Comparison of ENCODE assay signal across 1 cellular context in the genomic region with DNA sequence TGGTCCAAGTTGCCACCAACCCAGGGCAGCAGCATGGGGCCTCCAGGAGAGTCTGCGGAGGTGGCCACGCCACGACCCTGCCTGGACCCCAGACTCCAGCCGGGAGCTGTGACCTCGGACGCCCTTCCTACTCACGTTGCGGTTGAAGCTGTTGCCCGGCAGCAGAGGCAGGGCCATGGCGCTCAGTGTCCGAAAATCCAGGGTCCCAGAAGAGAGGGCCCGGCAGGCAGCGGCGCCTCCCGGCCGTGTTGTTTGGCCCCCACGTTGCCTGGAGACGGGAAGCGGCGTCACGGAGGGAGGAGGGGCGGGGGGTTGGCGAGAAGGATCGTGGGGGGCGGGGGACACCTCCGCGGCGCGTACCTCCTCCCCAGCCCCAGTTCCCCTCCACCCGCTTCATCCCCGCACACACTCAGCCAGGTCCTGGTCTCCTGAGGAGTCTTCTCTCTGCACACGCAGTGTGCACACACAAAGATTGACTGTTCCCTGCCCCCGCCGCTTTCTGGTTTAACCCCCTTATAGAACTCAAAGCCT.
TF ChIP-seq lines count a peak whose summit lies in the region.

A gene with protein sequence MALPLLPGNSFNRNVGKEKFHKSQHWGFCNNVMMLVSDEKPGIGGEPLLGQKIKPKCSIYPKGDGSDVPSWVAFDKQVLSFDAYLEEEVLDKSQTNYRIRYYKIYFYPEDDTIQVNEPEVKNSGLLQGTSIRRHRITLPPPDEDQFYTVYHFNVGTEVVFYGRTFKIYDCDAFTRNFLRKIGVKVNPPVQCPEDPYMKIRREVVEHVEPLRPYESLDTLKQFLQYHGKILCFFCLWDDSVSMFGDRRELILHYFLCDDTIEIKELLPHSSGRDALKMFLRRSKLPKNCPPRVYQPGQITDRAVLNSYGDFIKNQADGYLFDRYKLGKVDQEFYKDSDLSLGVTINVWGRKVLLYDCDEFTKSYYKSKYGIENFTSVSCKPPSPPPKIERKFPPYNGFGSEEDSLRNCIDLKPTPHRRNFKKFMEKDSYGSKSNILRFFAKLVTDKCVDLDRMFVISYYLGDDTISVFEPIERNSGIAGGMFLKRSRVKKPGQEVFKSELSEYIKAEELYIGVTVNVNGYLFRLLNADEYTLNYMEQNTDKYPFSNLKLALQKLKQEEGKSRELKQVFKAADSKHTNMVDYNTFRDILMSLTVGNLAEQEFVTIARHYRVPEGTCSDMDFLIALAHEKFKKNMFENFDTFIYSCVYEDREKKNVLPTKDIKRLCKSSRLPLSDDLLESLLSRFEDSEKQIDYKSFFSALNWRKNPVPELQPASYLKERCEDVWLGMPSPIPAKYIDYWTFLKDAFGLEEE (minus strand): TSS at position 261 of the 531 bp plus-strand sequence. CDS start 84 bp downstream, at position 177.

TF ChIP-seq in GM23338, 12 proteins besides CTCF, POLR2A, EP300 and RAD21 (continued from another document):
- TF ChIP-seq, protein P1, sequence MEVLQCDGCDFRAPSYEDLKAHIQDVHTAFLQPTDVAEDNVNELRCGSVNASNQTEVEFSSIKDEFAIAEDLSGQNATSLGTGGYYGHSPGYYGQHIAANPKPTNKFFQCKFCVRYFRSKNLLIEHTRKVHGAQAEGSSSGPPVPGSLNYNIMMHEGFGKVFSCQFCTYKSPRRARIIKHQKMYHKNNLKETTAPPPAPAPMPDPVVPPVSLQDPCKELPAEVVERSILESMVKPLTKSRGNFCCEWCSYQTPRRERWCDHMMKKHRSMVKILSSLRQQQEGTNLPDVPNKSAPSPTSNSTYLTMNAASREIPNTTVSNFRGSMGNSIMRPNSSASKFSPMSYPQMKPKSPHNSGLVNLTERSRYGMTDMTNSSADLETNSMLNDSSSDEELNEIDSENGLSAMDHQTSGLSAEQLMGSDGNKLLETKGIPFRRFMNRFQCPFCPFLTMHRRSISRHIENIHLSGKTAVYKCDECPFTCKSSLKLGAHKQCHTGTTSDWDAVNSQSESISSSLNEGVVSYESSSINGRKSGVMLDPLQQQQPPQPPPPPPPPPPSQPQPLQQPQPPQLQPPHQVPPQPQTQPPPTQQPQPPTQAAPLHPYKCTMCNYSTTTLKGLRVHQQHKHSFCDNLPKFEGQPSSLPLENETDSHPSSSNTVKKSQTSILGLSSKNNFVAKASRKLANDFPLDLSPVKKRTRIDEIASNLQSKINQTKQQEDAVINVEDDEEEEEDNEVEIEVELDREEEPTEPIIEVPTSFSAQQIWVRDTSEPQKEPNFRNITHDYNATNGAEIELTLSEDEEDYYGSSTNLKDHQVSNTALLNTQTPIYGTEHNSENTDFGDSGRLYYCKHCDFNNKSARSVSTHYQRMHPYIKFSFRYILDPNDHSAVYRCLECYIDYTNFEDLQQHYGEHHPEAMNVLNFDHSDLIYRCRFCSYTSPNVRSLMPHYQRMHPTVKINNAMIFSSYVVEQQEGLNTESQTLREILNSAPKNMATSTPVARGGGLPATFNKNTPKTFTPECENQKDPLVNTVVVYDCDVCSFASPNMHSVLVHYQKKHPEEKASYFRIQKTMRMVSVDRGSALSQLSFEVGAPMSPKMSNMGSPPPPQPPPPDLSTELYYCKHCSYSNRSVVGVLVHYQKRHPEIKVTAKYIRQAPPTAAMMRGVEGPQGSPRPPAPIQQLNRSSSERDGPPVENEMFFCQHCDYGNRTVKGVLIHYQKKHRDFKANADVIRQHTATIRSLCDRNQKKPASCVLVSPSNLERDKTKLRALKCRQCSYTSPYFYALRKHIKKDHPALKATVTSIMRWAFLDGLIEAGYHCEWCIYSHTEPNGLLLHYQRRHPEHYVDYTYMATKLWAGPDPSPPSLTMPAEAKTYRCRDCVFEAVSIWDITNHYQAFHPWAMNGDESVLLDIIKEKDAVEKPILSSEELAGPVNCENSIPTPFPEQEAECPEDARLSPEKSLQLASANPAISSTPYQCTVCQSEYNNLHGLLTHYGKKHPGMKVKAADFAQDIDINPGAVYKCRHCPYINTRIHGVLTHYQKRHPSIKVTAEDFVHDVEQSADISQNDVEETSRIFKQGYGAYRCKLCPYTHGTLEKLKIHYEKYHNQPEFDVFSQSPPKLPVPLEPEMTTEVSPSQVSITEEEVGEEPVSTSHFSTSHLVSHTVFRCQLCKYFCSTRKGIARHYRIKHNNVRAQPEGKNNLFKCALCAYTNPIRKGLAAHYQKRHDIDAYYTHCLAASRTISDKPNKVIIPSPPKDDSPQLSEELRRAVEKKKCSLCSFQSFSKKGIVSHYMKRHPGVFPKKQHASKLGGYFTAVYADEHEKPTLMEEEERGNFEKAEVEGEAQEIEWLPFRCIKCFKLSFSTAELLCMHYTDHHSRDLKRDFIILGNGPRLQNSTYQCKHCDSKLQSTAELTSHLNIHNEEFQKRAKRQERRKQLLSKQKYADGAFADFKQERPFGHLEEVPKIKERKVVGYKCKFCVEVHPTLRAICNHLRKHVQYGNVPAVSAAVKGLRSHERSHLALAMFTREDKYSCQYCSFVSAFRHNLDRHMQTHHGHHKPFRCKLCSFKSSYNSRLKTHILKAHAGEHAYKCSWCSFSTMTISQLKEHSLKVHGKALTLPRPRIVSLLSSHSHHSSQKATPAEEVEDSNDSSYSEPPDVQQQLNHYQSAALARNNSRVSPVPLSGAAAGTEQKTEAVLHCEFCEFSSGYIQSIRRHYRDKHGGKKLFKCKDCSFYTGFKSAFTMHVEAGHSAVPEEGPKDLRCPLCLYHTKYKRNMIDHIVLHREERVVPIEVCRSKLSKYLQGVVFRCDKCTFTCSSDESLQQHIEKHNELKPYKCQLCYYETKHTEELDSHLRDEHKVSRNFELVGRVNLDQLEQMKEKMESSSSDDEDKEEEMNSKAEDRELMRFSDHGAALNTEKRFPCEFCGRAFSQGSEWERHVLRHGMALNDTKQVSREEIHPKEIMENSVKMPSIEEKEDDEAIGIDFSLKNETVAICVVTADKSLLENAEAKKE (CRISPR knock-in tag; IDR thresholded peaks at IDR 0.05) = no peak
- TF ChIP-seq EZH2 (IDR thresholded peaks at IDR 0.05; ENCODE audit: low read depth, unreplicated experiment) (no peak), ZNF114 (CRISPR knock-in tag; IDR thresholded peaks at IDR 0.05) (no peak), EZH2phosphoT487 (IDR thresholded peaks at IDR 0.05; ENCODE audit: unreplicated experiment) (no peak), POLR2AphosphoS5 (IDR thresholded peaks at IDR 0.05; ENCODE audit: low read depth) (no peak), ZNF331 (CRISPR knock-in tag; IDR thresholded peaks at IDR 0.05; ENCODE audit: low read depth) (no peak), JUNB (IDR thresholded peaks at IDR 0.05; ENCODE audit: unreplicated experiment) (no peak), CREB1 (CRISPR knock-in tag; IDR thresholded peaks at IDR 0.05; ENCODE audit: low read depth) (no peak)
- TF ChIP-seq, protein P2, sequence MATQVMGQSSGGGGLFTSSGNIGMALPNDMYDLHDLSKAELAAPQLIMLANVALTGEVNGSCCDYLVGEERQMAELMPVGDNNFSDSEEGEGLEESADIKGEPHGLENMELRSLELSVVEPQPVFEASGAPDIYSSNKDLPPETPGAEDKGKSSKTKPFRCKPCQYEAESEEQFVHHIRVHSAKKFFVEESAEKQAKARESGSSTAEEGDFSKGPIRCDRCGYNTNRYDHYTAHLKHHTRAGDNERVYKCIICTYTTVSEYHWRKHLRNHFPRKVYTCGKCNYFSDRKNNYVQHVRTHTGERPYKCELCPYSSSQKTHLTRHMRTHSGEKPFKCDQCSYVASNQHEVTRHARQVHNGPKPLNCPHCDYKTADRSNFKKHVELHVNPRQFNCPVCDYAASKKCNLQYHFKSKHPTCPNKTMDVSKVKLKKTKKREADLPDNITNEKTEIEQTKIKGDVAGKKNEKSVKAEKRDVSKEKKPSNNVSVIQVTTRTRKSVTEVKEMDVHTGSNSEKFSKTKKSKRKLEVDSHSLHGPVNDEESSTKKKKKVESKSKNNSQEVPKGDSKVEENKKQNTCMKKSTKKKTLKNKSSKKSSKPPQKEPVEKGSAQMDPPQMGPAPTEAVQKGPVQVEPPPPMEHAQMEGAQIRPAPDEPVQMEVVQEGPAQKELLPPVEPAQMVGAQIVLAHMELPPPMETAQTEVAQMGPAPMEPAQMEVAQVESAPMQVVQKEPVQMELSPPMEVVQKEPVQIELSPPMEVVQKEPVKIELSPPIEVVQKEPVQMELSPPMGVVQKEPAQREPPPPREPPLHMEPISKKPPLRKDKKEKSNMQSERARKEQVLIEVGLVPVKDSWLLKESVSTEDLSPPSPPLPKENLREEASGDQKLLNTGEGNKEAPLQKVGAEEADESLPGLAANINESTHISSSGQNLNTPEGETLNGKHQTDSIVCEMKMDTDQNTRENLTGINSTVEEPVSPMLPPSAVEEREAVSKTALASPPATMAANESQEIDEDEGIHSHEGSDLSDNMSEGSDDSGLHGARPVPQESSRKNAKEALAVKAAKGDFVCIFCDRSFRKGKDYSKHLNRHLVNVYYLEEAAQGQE (IDR thresholded peaks at IDR 0.05; ENCODE audit: unreplicated experiment) = no peak
- TF ChIP-seq, protein P3, sequence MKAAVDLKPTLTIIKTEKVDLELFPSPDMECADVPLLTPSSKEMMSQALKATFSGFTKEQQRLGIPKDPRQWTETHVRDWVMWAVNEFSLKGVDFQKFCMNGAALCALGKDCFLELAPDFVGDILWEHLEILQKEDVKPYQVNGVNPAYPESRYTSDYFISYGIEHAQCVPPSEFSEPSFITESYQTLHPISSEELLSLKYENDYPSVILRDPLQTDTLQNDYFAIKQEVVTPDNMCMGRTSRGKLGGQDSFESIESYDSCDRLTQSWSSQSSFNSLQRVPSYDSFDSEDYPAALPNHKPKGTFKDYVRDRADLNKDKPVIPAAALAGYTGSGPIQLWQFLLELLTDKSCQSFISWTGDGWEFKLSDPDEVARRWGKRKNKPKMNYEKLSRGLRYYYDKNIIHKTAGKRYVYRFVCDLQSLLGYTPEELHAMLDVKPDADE (IDR thresholded peaks at IDR 0.05) = no peak
